8 cellular contexts compared by ENCODE assay signal in genomic region chr6:158819213-158819976, GRCh38. TPM values are rescaled to one million over a fixed set of nuclear protein-coding genes. Genes with fewer than 3 reads are reported as not detected.
DNase-seq lines count a peak whose midpoint lies in the region; ATAC-seq and TF ChIP-seq lines count a peak whose summit lies in the region.

EZR (minus strand) TSS chr6:158819368; CDS start chr6:158818093, 1,275 bp downstream.

- peak within 1 kb of the TSS; percentile 92 for H3K9ac ChIP-seq in NT2/D1 (ENCODE audit: insufficient read length, low read depth)

- TF ChIP-seq CTCF in C4-2B (conservative IDR thresholded peaks at IDR 0.05) (no peak), epithelial cell of esophagus (IDR thresholded peaks at IDR 0.05; ENCODE audit: insufficient read depth, low read depth, low read length, missing control alignments) (no peak)

- H3K4me1 ChIP-seq in NT2/D1 (ENCODE audit: insufficient read depth, insufficient read length), result peaks cover 3% of the 10 kb centered on the region

- H3K9me3 ChIP-seq in NT2/D1 (ENCODE audit: insufficient read depth, low read length), result no peaks in the 10 kb centered on the region; the same call in 1 of the 2 replicates

- H3K4me3 ChIP-seq in NT2/D1 (ENCODE audit: insufficient read length, low read depth) (peak within 1 kb of the TSS; percentile 88), epithelial cell of esophagus (ENCODE audit: low read length) (peak within 1 kb of the TSS; percentile 67)

- H3K36me3 ChIP-seq in NT2/D1 (ENCODE audit: insufficient read depth, insufficient read length, low read length), result peaks cover 35% of the 10 kb centered on the region

- peak; percentile 69 for DNase-seq in GM19240 (ENCODE audit: insufficient read length, low spot score)
- DNase-seq in NT2/D1 (ENCODE audit: low read depth, low spot score), result peak; percentile 66
- DNase-seq in activated CD8-positive, alpha-beta memory T cell treated with anti-CD3 and anti-CD28 coated beads, Interleukin-2, amount 50 U/mL, for 24 hours (ENCODE audit: extremely low read depth), result peak; percentile 66
- peak; percentile 80 for DNase-seq in epithelial cell of esophagus (ENCODE audit: low read depth)
- DNase-seq in mucosa of gallbladder (ENCODE audit: low spot score), result peak; percentile 70
- DNase-seq in stimulated activated CD8-positive, alpha-beta memory T cell treated with anti-CD3 and anti-CD28 coated beads, Interleukin-4, amount 100 ng/mL, for 48 hours, result peak; percentile 89

- H3K27ac ChIP-seq in C4-2B, result peak within 1 kb of the TSS; percentile 80

- peak; percentile 43 for ATAC-seq in HG03442 (IDR thresholded peaks at IDR 0.05; ENCODE audit: unreplicated experiment)

- H3K27me3 ChIP-seq in NT2/D1 (ENCODE audit: insufficient read depth, insufficient read length), result no peaks in the 10 kb centered on the region

RNA-seq across cellular contexts. Expression of gene EZR, which starts in this region (rescaled TPM):
- total RNA-seq in mucosa of gallbladder, result 297 TPM

Comparison
In these comparisons a context has a peak if more than half of its experiments do, and no peak if none do; other contexts are left out.
1. Peak in every context shown above with its lines: DNase-seq, ATAC-seq, H3K4me3 ChIP-seq and H3K27ac ChIP-seq.